Comparison of ENCODE assay signal across 21 cellular contexts in the genomic region with DNA sequence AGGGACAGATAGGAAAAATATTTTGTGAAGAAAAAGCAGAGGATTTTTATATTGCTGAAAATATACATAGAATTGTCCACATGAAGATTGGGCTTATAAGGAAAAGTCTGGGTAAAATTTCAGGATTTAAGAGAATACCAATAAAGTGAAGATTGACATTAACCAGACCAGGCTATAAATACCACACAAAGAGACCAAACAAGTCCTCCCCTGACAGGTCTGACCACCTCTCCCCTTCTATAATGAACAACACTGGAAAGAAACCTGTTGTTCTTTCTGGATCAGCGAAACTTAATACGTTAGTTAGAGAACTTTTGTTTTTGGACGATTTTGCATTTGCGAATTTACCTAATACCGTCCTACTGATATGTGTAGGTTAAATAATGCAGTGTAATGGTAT.
DNase-seq lines count a peak whose midpoint lies in the region; ATAC-seq, FAIRE-seq and TF ChIP-seq lines count a peak whose summit lies in the region.
"Had no signal": no experiment of that assay in that cellular context is flagged by ENCODE, and none has a peak within 500 bp of the region (broad histone marks: within the 10 kb centered on the region; RNA-seq: fewer than 3 reads in every experiment).

No MANE protein-coding gene starts in this region.

- 53% methylated on average over 5 of the region's 5 CpGs for WGBS in prostate gland

- H3K4me2 ChIP-seq in keratinocyte (ENCODE audit: control insufficient read depth, extremely low read depth, insufficient read depth, low read depth, low read length), result no peak overlapping the region

- ATAC-seq in HG03135 (IDR thresholded peaks at IDR 0.05; ENCODE audit: unreplicated experiment), result no peak
- ATAC-seq in GM19452 (IDR thresholded peaks at IDR 0.05; ENCODE audit: unreplicated experiment), result no peak
- ATAC-seq: K562 had no signal

- no peaks in the 10 kb centered on the region for H3K79me2 ChIP-seq in keratinocyte (ENCODE audit: control insufficient read depth, insufficient read depth, low read length)

- H3K27ac ChIP-seq in keratinocyte (ENCODE audit: control insufficient read depth, insufficient read depth, low read length), result no peak overlapping the region
- peak overlapping the region; percentile 13 to 17 for H3K27ac ChIP-seq in prostate gland
- H3K27ac ChIP-seq: HL-60 had no signal

- DNase-seq in ELF-1 (ENCODE audit: low read depth, low spot score), result peak; percentile 46
- peak; percentile 60 for DNase-seq in SK-N-DZ (ENCODE audit: low spot score)
- no peak for DNase-seq in keratinocyte (ENCODE audit: low read depth, low spot score)
- no peak for DNase-seq in prostate gland (ENCODE audit: low spot score)
- no peak for DNase-seq in ACHN
- DNase-seq in foreskin fibroblast, result no peak
- DNase-seq: BE2C; C1 segment of cervical spinal cord; CD4-positive, CD25-positive, alpha-beta regulatory T cell; CD8-positive, alpha-beta memory T cell; COR-L47; GDM1; IMR-90 had no signal

- no peak for TF ChIP-seq POLR2A in prostate gland (IDR thresholded peaks at IDR 0.05)

- H3K4me3 ChIP-seq in keratinocyte (ENCODE audit: control insufficient read depth in 2 of 3, extremely low read depth in 1 of 3, insufficient read depth in 2 of 3, low read depth in 1 of 3, low read length in 3 of 3), result no peak overlapping the region
- no peak overlapping the region for H3K4me3 ChIP-seq in prostate gland
- no peak overlapping the region for H3K4me3 ChIP-seq in foreskin fibroblast (ENCODE audit: low read depth in 1 of 2, low read length in 2 of 2)
- H3K4me3 ChIP-seq: HAP-1, K562 had no signal

- no peak overlapping the region for H3K9ac ChIP-seq in keratinocyte (ENCODE audit: control insufficient read depth, extremely low read depth, insufficient read depth, low read length)

- H3K9me3 ChIP-seq in keratinocyte (ENCODE audit: control insufficient read depth, low read depth, low read length), result no peaks in the 10 kb centered on the region
- H3K9me3 ChIP-seq in prostate gland, result no peaks in the 10 kb centered on the region
- H3K9me3 ChIP-seq: BE2C, HAP-1 had no signal

- in situ Hi-C loops in ACHN (cut with HindIII; ENCODE audit: low pct_ligation_motif_present, low pct_unique_long_range_greater_than_20kb, low sequenced_read_pairs), result no loop called here

- dilution Hi-C loops in keratinocyte (cut with MboI; ENCODE audit: extremely low pct_ligation_motif_present, low sequenced_read_pairs), result no loop called here

- peak; percentile 53 for FAIRE-seq in keratinocyte (lab: Jason Lieb, UNC)
- FAIRE-seq: D721Med, GM12892, GM18507, K562 had no signal

- H3K4me1 ChIP-seq in keratinocyte (ENCODE audit: control insufficient read depth, extremely low read depth, insufficient read depth, low read length) (no peaks in the 10 kb centered on the region), prostate gland (replicated peaks) (no peaks in the 10 kb centered on the region)
- H3K4me1 ChIP-seq: HAP-1 had no signal

- no peaks in the 10 kb centered on the region for H3K9me1 ChIP-seq in keratinocyte (ENCODE audit: control insufficient read depth, extremely low read depth, insufficient read depth, low read length)

- TF ChIP-seq CTCF in keratinocyte (optimal IDR thresholded peaks at IDR 0.05 in 1 of 3, IDR thresholded peaks at IDR 0.05 in 1 of 3, conservative IDR thresholded peaks at IDR 0.05 in 1 of 3; ENCODE audit: extremely low read depth in 1 of 3, insufficient read depth in 2 of 3, low read length in 3 of 3) (no peak), prostate gland (IDR thresholded peaks at IDR 0.05) (no peak), foreskin fibroblast (IDR thresholded peaks at IDR 0.05; ENCODE audit: low read depth, low read length) (no peak)

- H3K27me3 ChIP-seq in keratinocyte (ENCODE audit: control insufficient read depth, extremely low read depth, insufficient read depth, low read length), result no peaks in the 10 kb centered on the region
- H3K27me3 ChIP-seq in prostate gland (replicated peaks; ENCODE audit: insufficient read depth), result no peaks in the 10 kb centered on the region
- H3K27me3 ChIP-seq: BE2C had no signal

- H3K36me3 ChIP-seq in keratinocyte (ENCODE audit: control insufficient read depth in 2 of 2, extremely low read depth in 1 of 2, insufficient read depth in 2 of 2, low read length in 2 of 2), result no peaks in the 10 kb centered on the region
- no peaks in the 10 kb centered on the region for H3K36me3 ChIP-seq in prostate gland
- H3K36me3 ChIP-seq: BE2C, HAP-1 had no signal

- intact Hi-C loops in prostate gland (cut with DNase I), result no loop called here

- no peaks in the 10 kb centered on the region for H4K20me1 ChIP-seq in keratinocyte (ENCODE audit: control insufficient read depth, extremely low read depth, insufficient read depth, low read length)

- H2AFZ ChIP-seq in keratinocyte (ENCODE audit: control insufficient read depth, low read length), result no peak overlapping the region

Comparison
In these comparisons a context has a peak if more than half of its experiments do, and no peak if none do; other contexts are left out.
1. DNase-seq: peak in ELF-1 (single experiment) and SK-N-DZ (single experiment); none in keratinocyte (single experiment), prostate gland (single experiment), ACHN (single experiment) and foreskin fibroblast (0 of 2).